In genomic region chr9:135606885-135607259, GRCh38 we compare ENCODE assay signal across 26 cellular contexts. TPM values are rescaled to one million over a fixed set of nuclear protein-coding genes. Genes with fewer than 3 reads are reported as not detected.
"Had no signal": no experiment of that assay in that cellular context is flagged by ENCODE, and none has a peak within 500 bp of the region (broad histone marks: within the 10 kb centered on the region; RNA-seq: fewer than 3 reads in every experiment).

No MANE protein-coding gene starts in this region.

- H3K4me1 ChIP-seq: tibial artery had no signal

- H3K4me3 Mint-ChIP-seq: activated CD4-positive, alpha-beta T cell treated with anti-CD3 and anti-CD28 coated beads, Interleukin-2, amount 10 ng/mL, durations not matched to agents 7 days and 5 days; activated naive CD4-positive, alpha-beta T cell treated with anti-CD3 and anti-CD28 coated beads, Interleukin-2, amount 50 U/mL, for 24 hours; activated T-cell treated with anti-CD3 and anti-CD28 coated beads, Interleukin-2, amount 50 U/mL, for 4 hours; brain; nephron progenitor cell had no signal

- H3K4me3 ChIP-seq: hepatocyte, left ventricle myocardium inferior, smooth muscle cell, tibial artery had no signal

- H3K27me3 ChIP-seq: hepatocyte had no signal

- H3K4me1 Mint-ChIP-seq: activated CD4-positive, alpha-beta T cell treated with anti-CD3 and anti-CD28 coated beads, Interleukin-2, amount 10 ng/mL, durations not matched to agents 7 days and 5 days; activated naive CD4-positive, alpha-beta T cell treated with anti-CD3 and anti-CD28 coated beads, Interleukin-2, amount 50 U/mL, for 24 hours had no signal

- H3K27ac Mint-ChIP-seq: activated CD4-positive, alpha-beta T cell treated with anti-CD3 and anti-CD28 coated beads, Interleukin-2, amount 10 ng/mL, durations not matched to agents 7 days and 5 days; activated naive CD4-positive, alpha-beta T cell treated with anti-CD3 and anti-CD28 coated beads, Interleukin-2, amount 50 U/mL, for 24 hours; nephron progenitor cell had no signal

- H3K36me3 Mint-ChIP-seq: activated naive CD4-positive, alpha-beta T cell treated with anti-CD3 and anti-CD28 coated beads, Interleukin-2, amount 50 U/mL, for 24 hours; brain had no signal

- H3K9me3 Mint-ChIP-seq: activated CD4-positive, alpha-beta T cell treated with anti-CD3 and anti-CD28 coated beads, Interleukin-2, amount 10 ng/mL, durations not matched to agents 7 days and 5 days; activated naive CD4-positive, alpha-beta T cell treated with anti-CD3 and anti-CD28 coated beads, Interleukin-2, amount 50 U/mL, for 24 hours; activated T-cell treated with anti-CD3 and anti-CD28 coated beads, Interleukin-2, amount 50 U/mL, for 4 hours had no signal

- H3K9me3 ChIP-seq: left ventricle myocardium inferior, tibial artery had no signal

- H3K27ac ChIP-seq: hepatocyte, left ventricle myocardium inferior, tibial artery had no signal

- DNase-seq: activated CD4-positive, alpha-beta T cell treated with anti-CD3 and anti-CD28 coated beads, Interleukin-2, amount 10 ng/mL, durations not matched to agents 7 days and 5 days; activated CD4-positive, CD25-positive, alpha-beta regulatory T cell treated with anti-CD3 and anti-CD28 coated beads, Interleukin-2, amount 50 U/mL, for 72 hours; activated CD8-positive, alpha-beta memory T cell treated with anti-CD3 and anti-CD28 coated beads, Interleukin-2, amount 50 U/mL, for 48 hours; caudate nucleus; effector memory CD4-positive, alpha-beta T cell; foreskin melanocyte; kidney glomerular epithelial cell; mammary epithelial cell; midbrain; nucleus accumbens; stimulated activated CD4-positive, alpha-beta T cell treated with anti-CD3 and anti-CD28 coated beads, Interleukin-2, amount 100 ng/mL, for 48 hours; stimulated activated naive CD8-positive, alpha-beta T cell treated with anti-CD3 and anti-CD28 coated beads, Interleukin-15, Interleukin-2, amounts not matched to agents 100 U/mL and 50 U/mL, for 24 hours; substantia nigra had no signal

- H3K36me3 ChIP-seq: left ventricle myocardium inferior, tibial artery had no signal

- H3K27me3 Mint-ChIP-seq: activated CD4-positive, alpha-beta T cell treated with anti-CD3 and anti-CD28 coated beads, Interleukin-2, amount 10 ng/mL, durations not matched to agents 7 days and 5 days had no signal

RNA-seq across cellular contexts. Expression of gene GLT6D1, which starts 32.5 kb away (rescaled TPM):
- total RNA-seq: activated CD4-positive, alpha-beta T cell treated with anti-CD3 and anti-CD28 coated beads, Interleukin-2, amount 10 ng/mL, durations not matched to agents 7 days and 5 days; activated T-cell treated with anti-CD3 and anti-CD28 coated beads, Interleukin-2, amount 50 U/mL, for 4 hours; aorta; dermis microvascular lymphatic vessel endothelial cell; left ventricle myocardium inferior; mammary epithelial cell; sciatic nerve; smooth muscle cell; T-helper 2 cell treated with Interferon-gamma antibody and Interleukin-4, amounts not matched to agents 100 ng/mL and 5 ng/mL, for 36 hours had no signal
- polyA plus RNA-seq: aorta, esophagus, hepatocyte, mammary epithelial cell, smooth muscle cell had no signal

RNA-seq across cellular contexts. Expression of gene PAEP, which starts 45.3 kb away (rescaled TPM):
- total RNA-seq: activated CD4-positive, alpha-beta T cell treated with anti-CD3 and anti-CD28 coated beads, Interleukin-2, amount 10 ng/mL, durations not matched to agents 7 days and 5 days; activated T-cell treated with anti-CD3 and anti-CD28 coated beads, Interleukin-2, amount 50 U/mL, for 4 hours; aorta; dermis microvascular lymphatic vessel endothelial cell; hepatocyte; left ventricle myocardium inferior; mammary epithelial cell; sciatic nerve; T-helper 2 cell treated with Interferon-gamma antibody and Interleukin-4, amounts not matched to agents 100 ng/mL and 5 ng/mL, for 36 hours had no signal
- polyA plus RNA-seq: aorta, esophagus, hepatocyte, mammary epithelial cell, smooth muscle cell had no signal

RNA-seq across cellular contexts. Expression of gene LCN9, which starts 56.2 kb away (rescaled TPM):
- total RNA-seq: activated CD4-positive, alpha-beta T cell treated with anti-CD3 and anti-CD28 coated beads, Interleukin-2, amount 10 ng/mL, durations not matched to agents 7 days and 5 days; activated T-cell treated with anti-CD3 and anti-CD28 coated beads, Interleukin-2, amount 50 U/mL, for 4 hours; aorta; dermis microvascular lymphatic vessel endothelial cell; left ventricle myocardium inferior; mammary epithelial cell; sciatic nerve; T-helper 2 cell treated with Interferon-gamma antibody and Interleukin-4, amounts not matched to agents 100 ng/mL and 5 ng/mL, for 36 hours had no signal
- polyA plus RNA-seq: aorta, esophagus, mammary epithelial cell had no signal
